ENCODE assay signal across 8 cellular contexts in genomic region chr6:27502508-27503435, GRCh38. TPM values are rescaled to one million over a fixed set of nuclear protein-coding genes. Genes with fewer than 3 reads are reported as not detected.
A peak's percentile ranks its signal among the peaks of the same experiment; 100 is the strongest.
DNase-seq lines count a peak whose midpoint lies in the region; ATAC-seq and TF ChIP-seq lines count a peak whose summit lies in the region.

No MANE protein-coding gene starts in this region.

- peak; percentile 51 for DNase-seq in GM13976 (ENCODE audit: low spot score)
- DNase-seq in NCI-H446 treated with DMSO at 0.1 percent for 48 hours (lab: John Stamatoyannopoulos, UW) = peak; percentile 44
- DNase-seq in activated CD4-positive, alpha-beta T cell treated with anti-CD3 and anti-CD28 coated beads for 4 hours = peak; percentile 61 to 70
- peak; percentile 18 to 56 for DNase-seq in dermis microvascular lymphatic vessel endothelial cell (ENCODE audit: low read depth in 2 of 2)
- peak; percentile 57 to 65 for DNase-seq in lung microvascular endothelial cell (ENCODE audit: low read depth in 2 of 2)
- DNase-seq in stimulated activated CD8-positive, alpha-beta memory T cell treated with anti-CD3 and anti-CD28 coated beads, Interleukin-15, amount 100 ng/mL, for 4 hours (ENCODE audit: low read depth in 2 of 2) = peak; percentile 24 to 45
- no peak for DNase-seq in GM19240 (ENCODE audit: insufficient read length, low spot score)

- no peak for TF ChIP-seq CTCF in GM13976 (IDR thresholded peaks at IDR 0.05; ENCODE audit: borderline replicate concordance, control extremely low read depth, extremely low read depth, insufficient read depth, missing control alignments)

- in situ Hi-C loops in GM13976 (cut with MboI; ENCODE audit: low sequenced_read_pairs, unreplicated experiment) = loop anchor here (25.0 kb wide), 1 partner anchor 315 kb away; no protein-coding TSS in a partner anchor

- ATAC-seq in HG03045 (IDR thresholded peaks at IDR 0.05; ENCODE audit: unreplicated experiment) = peak; percentile 46

RNA-seq across cellular contexts. Expression of gene ZNF184, which starts 29.9 kb away (rescaled TPM):
- total RNA-seq in dermis microvascular lymphatic vessel endothelial cell (4.4 and 4.7 TPM in 2 replicates), lung microvascular endothelial cell (3.9 and 4.4 TPM in 2 replicates)
